ENCODE assay signal across 10 cellular contexts in genomic region chr1:227730630-227731151, GRCh38. TPM values are rescaled to one million over a fixed set of nuclear protein-coding genes. Genes with fewer than 3 reads are reported as not detected.
A peak's percentile ranks its signal among the peaks of the same experiment; 100 is the strongest.
DNase-seq lines count a peak whose midpoint lies in the region; ATAC-seq and TF ChIP-seq lines count a peak whose summit lies in the region.
"Had no signal": no experiment of that assay in that cellular context is flagged by ENCODE, and none has a peak within 500 bp of the region (broad histone marks: within the 10 kb centered on the region; RNA-seq: fewer than 3 reads in every experiment).

No MANE protein-coding gene starts in this region.

- H3K27me3 ChIP-seq in OCI-LY1 (ENCODE audit: insufficient read depth, low read length) = no peaks in the 10 kb centered on the region
- H3K27me3 ChIP-seq in gastroesophageal sphincter = no peaks in the 10 kb centered on the region
- H3K27me3 ChIP-seq in stomach smooth muscle (ENCODE audit: control insufficient read depth in 1 of 2, insufficient read depth in 2 of 2, low read length in 2 of 2) = no peaks in the 10 kb centered on the region
- H3K27me3 ChIP-seq: tibial nerve had no signal

- peaks cover 16% of the 10 kb centered on the region for H3K36me3 Mint-ChIP-seq in activated CD8-positive, alpha-beta T cell treated with anti-CD3 and anti-CD28 coated beads for 36 hours (ENCODE audit: low read depth)
- peaks cover 18% of the 10 kb centered on the region for H3K36me3 Mint-ChIP-seq in activated CD8-positive, alpha-beta T cell treated with anti-CD3 and anti-CD28 coated beads, Interleukin-2, amount 10 ng/mL, durations not matched to agents 7 days and 5 days (ENCODE audit: low read depth)

- ATAC-seq in activated CD8-positive, alpha-beta T cell treated with anti-CD3 and anti-CD28 coated beads for 36 hours = no peak
- ATAC-seq in activated CD8-positive, alpha-beta T cell treated with anti-CD3 and anti-CD28 coated beads, Interleukin-2, amount 10 ng/mL, durations not matched to agents 7 days and 5 days = no peak
- ATAC-seq in gastroesophageal sphincter (no peak), GM21390 (IDR thresholded peaks at IDR 0.05; ENCODE audit: unreplicated experiment) (no peak)

- POLR2A ChIA-PET in activated CD8-positive, alpha-beta T cell treated with anti-CD3 and anti-CD28 coated beads for 36 hours (lab: Charles Lee) = interaction anchor here (0.7 to 1.2 kb wide), 3 partner anchors 22 to 269 kb away, joined by 3 read pairs; no protein-coding TSS in a partner anchor
- POLR2A ChIA-PET in activated CD8-positive, alpha-beta T cell treated with anti-CD3 and anti-CD28 coated beads, Interleukin-2, amount 10 ng/mL, durations not matched to agents 7 days and 5 days (lab: Charles Lee) = interaction anchor here (1.5 kb wide), 1 partner anchor 166 kb away, joined by 4 read pairs; no protein-coding TSS in a partner anchor

- no peak overlapping the region for H3K4me3 Mint-ChIP-seq in activated CD8-positive, alpha-beta T cell treated with anti-CD3 and anti-CD28 coated beads for 36 hours
- H3K4me3 Mint-ChIP-seq in activated CD8-positive, alpha-beta T cell treated with anti-CD3 and anti-CD28 coated beads, Interleukin-2, amount 10 ng/mL, durations not matched to agents 7 days and 5 days = no peak overlapping the region

- no peak for DNase-seq in activated CD8-positive, alpha-beta T cell treated with anti-CD3 and anti-CD28 coated beads for 36 hours
- no peak for DNase-seq in activated CD8-positive, alpha-beta T cell treated with anti-CD3 and anti-CD28 coated beads, Interleukin-2, amount 10 ng/mL, durations not matched to agents 7 days and 5 days
- no peak for DNase-seq in NOMO-1 treated with DMSO at 0.1 percent for 48 hours (lab: John Stamatoyannopoulos, UW; ENCODE audit: unreplicated experiment)
- no peak for DNase-seq in NCI-H2196 (lab: John Stamatoyannopoulos, UW; ENCODE audit: unreplicated experiment)
- DNase-seq: NCI-H1105 had no signal

- H3K4me3 ChIP-seq in OCI-LY1 (ENCODE audit: low read depth, low read length, poor library complexity, severe bottlenecking) = no peak overlapping the region
- H3K4me3 ChIP-seq in gastroesophageal sphincter = no peak overlapping the region
- no peak overlapping the region for H3K4me3 ChIP-seq in stomach smooth muscle (ENCODE audit: low read length in 2 of 2)
- H3K4me3 ChIP-seq: tibial nerve had no signal

- no peak overlapping the region for H3K4me2 ChIP-seq in OCI-LY1 (ENCODE audit: low read length)

- no peak overlapping the region for H3K9ac ChIP-seq in OCI-LY1 (ENCODE audit: low read length)
- no peak overlapping the region for H3K9ac ChIP-seq in stomach smooth muscle (ENCODE audit: low read length in 2 of 2)

- H3K9me3 Mint-ChIP-seq in activated CD8-positive, alpha-beta T cell treated with anti-CD3 and anti-CD28 coated beads for 36 hours = no peaks in the 10 kb centered on the region
- no peaks in the 10 kb centered on the region for H3K9me3 Mint-ChIP-seq in activated CD8-positive, alpha-beta T cell treated with anti-CD3 and anti-CD28 coated beads, Interleukin-2, amount 10 ng/mL, durations not matched to agents 7 days and 5 days (ENCODE audit: insufficient read depth)

- CTCF ChIA-PET in activated CD8-positive, alpha-beta T cell treated with anti-CD3 and anti-CD28 coated beads for 36 hours (lab: Charles Lee) = interaction anchor here (0.6 to 1.5 kb wide), 2 partner anchors 65 to 87 kb away, joined by 3 to 4 read pairs; no protein-coding TSS in a partner anchor
- CTCF ChIA-PET in activated CD8-positive, alpha-beta T cell treated with anti-CD3 and anti-CD28 coated beads, Interleukin-2, amount 10 ng/mL, durations not matched to agents 7 days and 5 days (lab: Charles Lee) = interaction anchor here (0.7 to 2.3 kb wide), 5 partner anchors 28 to 1731 kb away, joined by 3 to 6 read pairs (median 3); no protein-coding TSS in a partner anchor

- no peaks in the 10 kb centered on the region for H3K9me2 ChIP-seq in OCI-LY1 (ENCODE audit: low read depth, low read length)

- TF ChIP-seq CTCF in activated CD8-positive, alpha-beta T cell treated with anti-CD3 and anti-CD28 coated beads for 36 hours (IDR thresholded peaks at IDR 0.05) = peak; percentile 44
- peak; percentile 25 for TF ChIP-seq CTCF in OCI-LY1 (IDR thresholded peaks at IDR 0.05; ENCODE audit: low read length)
- no peak for TF ChIP-seq CTCF in gastroesophageal sphincter (IDR thresholded peaks at IDR 0.05)

- H3K4me1 Mint-ChIP-seq in activated CD8-positive, alpha-beta T cell treated with anti-CD3 and anti-CD28 coated beads for 36 hours (ENCODE audit: low read depth) = peaks cover 31% of the 10 kb centered on the region
- H3K4me1 Mint-ChIP-seq in activated CD8-positive, alpha-beta T cell treated with anti-CD3 and anti-CD28 coated beads, Interleukin-2, amount 10 ng/mL, durations not matched to agents 7 days and 5 days (ENCODE audit: low read depth) = peaks cover 26% of the 10 kb centered on the region

- no peak for TF ChIP-seq POLR2A in gastroesophageal sphincter (IDR thresholded peaks at IDR 0.05)

- 20 to 100% methylated on average over 1 to 3 of the region's 16 CpGs for WGBS in gastroesophageal sphincter (ENCODE audit: low coverage in 1 of 2), 2 donors

- no peaks in the 10 kb centered on the region for H3F3A ChIP-seq in OCI-LY1 (ENCODE audit: insufficient read depth, low read length)

- no peaks in the 10 kb centered on the region for H4K20me1 ChIP-seq in OCI-LY1 (ENCODE audit: insufficient read depth, low read length)

- H3K9me3 ChIP-seq in OCI-LY1 (ENCODE audit: low read length) = no peaks in the 10 kb centered on the region
- H3K9me3 ChIP-seq in gastroesophageal sphincter = no peaks in the 10 kb centered on the region
- H3K9me3 ChIP-seq in stomach smooth muscle (ENCODE audit: control insufficient read depth in 2 of 2, low read length in 2 of 2) = no peaks in the 10 kb centered on the region
- H3K9me3 ChIP-seq: tibial nerve had no signal

- peaks cover 9% of the 10 kb centered on the region for H3K79me2 ChIP-seq in OCI-LY1 (ENCODE audit: insufficient read depth, low read length)

- peak overlapping the region; percentile 45 for H3K27ac Mint-ChIP-seq in activated CD8-positive, alpha-beta T cell treated with anti-CD3 and anti-CD28 coated beads for 36 hours
- H3K27ac Mint-ChIP-seq in activated CD8-positive, alpha-beta T cell treated with anti-CD3 and anti-CD28 coated beads, Interleukin-2, amount 10 ng/mL, durations not matched to agents 7 days and 5 days = no peak overlapping the region

- TF ChIP-seq EP300 in gastroesophageal sphincter (IDR thresholded peaks at IDR 0.05) = no peak

- H3K4me1 ChIP-seq in OCI-LY1 (ENCODE audit: insufficient read depth, low read length, severe bottlenecking) (peaks cover 32% of the 10 kb centered on the region), gastroesophageal sphincter (peaks cover 0 to 62% (median 14%) of the 10 kb centered on the region in 3 donors), stomach smooth muscle (ENCODE audit: control insufficient read depth, insufficient read depth, low read length) (peaks cover 51% of the 10 kb centered on the region)

- intact Hi-C loops in activated CD8-positive, alpha-beta T cell treated with anti-CD3 and anti-CD28 coated beads for 36 hours (cut with micrococcal nuclease) = no loop called here

- H3K36me3 ChIP-seq in OCI-LY1 (ENCODE audit: insufficient read depth, low read length) (peaks cover 30% of the 10 kb centered on the region; the same call in 1 of the 2 replicates), gastroesophageal sphincter (peaks cover 0 to 32% of the 10 kb centered on the region in 2 donors), stomach smooth muscle (ENCODE audit: control insufficient read depth in 2 of 2, insufficient read depth in 2 of 2, low read length in 2 of 2) (peaks cover 15 to 16% of the 10 kb centered on the region in 2 donors)

- H2AFZ ChIP-seq in OCI-LY1 (ENCODE audit: low read length) = no peak overlapping the region

- H3K27ac ChIP-seq in OCI-LY1 (ENCODE audit: low read depth, low read length, poor library complexity, severe bottlenecking) = peak overlapping the region; percentile 12
- peak overlapping the region in 3 of 4 donors; percentile 66 to 86 (median 74) for H3K27ac ChIP-seq in gastroesophageal sphincter
- peak overlapping the region; percentile 64 for H3K27ac ChIP-seq in stomach smooth muscle (ENCODE audit: low read length)

- H3K27me3 Mint-ChIP-seq in activated CD8-positive, alpha-beta T cell treated with anti-CD3 and anti-CD28 coated beads for 36 hours = peaks cover 5% of the 10 kb centered on the region
- H3K27me3 Mint-ChIP-seq in activated CD8-positive, alpha-beta T cell treated with anti-CD3 and anti-CD28 coated beads, Interleukin-2, amount 10 ng/mL, durations not matched to agents 7 days and 5 days (ENCODE audit: low read depth) = peaks cover 7% of the 10 kb centered on the region

RNA-seq across cellular contexts. Expression of gene JMJD4, which starts 4.4 kb away (rescaled TPM):
- 10 to 100 TPM; 16.2 to 17.3 TPM for total RNA-seq in activated CD8-positive, alpha-beta T cell treated with anti-CD3 and anti-CD28 coated beads for 36 hours
- 10 to 100 TPM; 16.8 to 17.3 TPM for total RNA-seq in activated CD8-positive, alpha-beta T cell treated with anti-CD3 and anti-CD28 coated beads, Interleukin-2, amount 10 ng/mL, durations not matched to agents 7 days and 5 days
- 10 to 100 TPM; 13.8 to 19.5 (median 17.0) TPM for total RNA-seq in gastroesophageal sphincter

RNA-seq across cellular contexts. Expression of gene SNAP47, which starts 4.5 kb away (rescaled TPM):
- 10 to 100 TPM; 25.3 to 25.5 TPM for total RNA-seq in activated CD8-positive, alpha-beta T cell treated with anti-CD3 and anti-CD28 coated beads for 36 hours
- 10 to 100 TPM; 20.7 to 25.3 TPM for total RNA-seq in activated CD8-positive, alpha-beta T cell treated with anti-CD3 and anti-CD28 coated beads, Interleukin-2, amount 10 ng/mL, durations not matched to agents 7 days and 5 days
- 10 to 100 TPM; 27.1 to 47.0 (median 35.6) TPM for total RNA-seq in gastroesophageal sphincter

Comparison
In these comparisons a context has a peak if more than half of its experiments do, and no peak if none do; other contexts are left out.
1. CTCF ChIP-seq: peak in activated CD8-positive, alpha-beta T cell treated with anti-CD3 and anti-CD28 coated beads for 36 hours (single experiment) and OCI-LY1 (single experiment); none in gastroesophageal sphincter (0 of 4).
2. H3K27ac ChIP-seq: peak in every context shown above with its lines; median percentile 74 in gastroesophageal sphincter; 64 in stomach smooth muscle; 12 in OCI-LY1.